20 cellular contexts compared by ENCODE assay signal in the genomic region with DNA sequence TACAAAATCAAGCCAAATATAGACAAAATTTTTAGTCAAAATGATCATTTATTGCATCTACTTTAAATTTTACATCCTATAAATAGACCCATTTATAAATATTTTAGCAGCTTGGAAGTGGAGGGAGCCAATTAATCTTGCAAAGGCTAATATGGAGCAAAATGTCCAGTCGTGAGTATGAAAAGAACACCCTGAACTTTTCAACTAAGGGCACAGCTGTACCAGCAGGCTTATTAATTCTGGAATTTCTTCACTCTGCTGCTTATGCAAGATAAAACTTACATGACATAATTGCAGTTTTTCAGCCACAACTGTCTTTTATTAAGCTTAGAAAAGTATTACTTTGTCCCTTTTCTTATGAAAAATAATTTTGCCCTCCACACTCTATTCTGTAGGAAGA. TPM values are rescaled to one million over a fixed set of nuclear protein-coding genes. Genes with fewer than 3 reads are reported as not detected.
DNase-seq lines count a peak whose midpoint lies in the region; ATAC-seq and TF ChIP-seq lines count a peak whose summit lies in the region.
"Had no signal": no experiment of that assay in that cellular context is flagged by ENCODE, and none has a peak within 500 bp of the region (broad histone marks: within the 10 kb centered on the region; RNA-seq: fewer than 3 reads in every experiment).

No MANE protein-coding gene starts in this region.

- H3K4me1 ChIP-seq in psoas muscle = no peaks in the 10 kb centered on the region
- H3K4me1 ChIP-seq: SJSA1 had no signal

- intact Hi-C loops in left ventricle myocardium superior (cut with micrococcal nuclease) (no loop called here), psoas muscle (cut with DNase I) (no loop called here)

- 5 to 18% (median 11%) methylated on average over 1 of the region's 1 CpG for WGBS in psoas muscle, 3 donors

- no peaks in the 10 kb centered on the region for H3K9me3 Mint-ChIP-seq in brain
- H3K9me3 Mint-ChIP-seq: CD8-positive, alpha-beta T cell; HFFc6; memory B cell had no signal

- no peak for TF ChIP-seq CTCF in AG10803 (conservative IDR thresholded peaks at IDR 0.05; ENCODE audit: low read length)
- no peak for TF ChIP-seq CTCF in brain (conservative IDR thresholded peaks at IDR 0.05)
- TF ChIP-seq CTCF in psoas muscle (IDR thresholded peaks at IDR 0.05) = no peak

- H3K27me3 ChIP-seq in psoas muscle (ENCODE audit: insufficient read depth in 3 of 3, low read length in 2 of 3) = no peaks in the 10 kb centered on the region
- H3K27me3 ChIP-seq: SJSA1 had no signal

- H3K27me3 Mint-ChIP-seq in brain = peaks cover under 1% of the 10 kb centered on the region

- in situ Hi-C loops in G401 (cut with HindIII; ENCODE audit: low sequenced_read_pairs) = no loop called here

- peaks cover 16% of the 10 kb centered on the region for H3K4me1 Mint-ChIP-seq in brain

- H3K4me3 ChIP-seq in AG10803 (ENCODE audit: low read length) (no peak overlapping the region), psoas muscle (no peak overlapping the region)
- H3K4me3 ChIP-seq: coronary artery, GM12878, SJSA1 had no signal

- peak; percentile 42 for DNase-seq in AG10803 (ENCODE audit: low read depth)
- DNase-seq in left ventricle myocardium superior = no peak
- DNase-seq in psoas muscle = no peak
- DNase-seq in G401 (ENCODE audit: low spot score) = no peak
- DNase-seq: CD8-positive, alpha-beta T cell; HFFc6; KBM-7; NCI-H1436; NCI-H226; NK-92 treated with Interleukin-12 subunit alpha and Interleukin-12 subunit beta, amount 100 ng/mL, for 24 hours; stimulated activated CD4-positive, alpha-beta T cell treated with anti-CD3 and anti-CD28 coated beads, Interleukin-15, amount 100 ng/mL, for 24 hours had no signal

- H3K27ac ChIP-seq in psoas muscle = no peak overlapping the region
- H3K27ac ChIP-seq: epithelial cell of prostate, SJSA1 had no signal

- H3K4me3 Mint-ChIP-seq in brain = no peak overlapping the region
- H3K4me3 Mint-ChIP-seq: CD8-positive, alpha-beta T cell; HFFc6; memory B cell had no signal

- H3K27ac Mint-ChIP-seq in brain = peak overlapping the region in 3 of 5 experiments; percentile 17 to 36 (median 27)
- H3K27ac Mint-ChIP-seq: CD8-positive, alpha-beta T cell; HFFc6; memory B cell had no signal

- H3K9me3 ChIP-seq in psoas muscle = no peaks in the 10 kb centered on the region
- H3K9me3 ChIP-seq: SJSA1 had no signal

- peaks cover 0 to 11% of the 10 kb centered on the region in 2 donors for H3K36me3 ChIP-seq in psoas muscle (ENCODE audit: insufficient read depth in 1 of 2, low read depth in 1 of 2)
- H3K36me3 ChIP-seq: SJSA1 had no signal

- ATAC-seq in left ventricle myocardium superior (peak; percentile 82), psoas muscle (peak in 3 of 4 donors; percentile 69 to 93 (median 82)), GM18861 (IDR thresholded peaks at IDR 0.05; ENCODE audit: unreplicated experiment) (no peak), GM19455 (IDR thresholded peaks at IDR 0.05; ENCODE audit: unreplicated experiment) (no peak), HG03196 (IDR thresholded peaks at IDR 0.05; ENCODE audit: unreplicated experiment) (no peak)
- ATAC-seq: CD8-positive, alpha-beta T cell; GM12878 had no signal

- no peaks in the 10 kb centered on the region for H3K36me3 Mint-ChIP-seq in brain
- H3K36me3 Mint-ChIP-seq: memory B cell had no signal

RNA-seq across cellular contexts. Expression of gene USP53, which starts 22.9 kb away (rescaled TPM):
- polyA plus RNA-seq in brain (ENCODE audit: insufficient read depth, low read depth, low replicate concordance) (0.58 TPM), psoas muscle (10 to 100 TPM in 2 of 3 donors, 1 to 10 TPM in 1; 6.0 to 54.5 (median 18.5) TPM)
- total RNA-seq in left ventricle myocardium superior (34.6 TPM), psoas muscle (10 to 100 TPM; 43.8 to 89.5 (median 57.3) TPM)
- 3.7 and 9.2 TPM in 2 replicates for total RNA-seq in G401 (2014; rRNA removed; shearing (Covaris generic))

RNA-seq across cellular contexts. Expression of gene MYOZ2, which starts 54.0 kb away (rescaled TPM):
- polyA plus RNA-seq in brain (ENCODE audit: insufficient read depth, low read depth, low replicate concordance) (0.15 TPM), psoas muscle (100 to 1,000 TPM in 1 of 3 donors, 10 to 100 TPM in 2; 55.1 to 204 (median 61.1) TPM)
- total RNA-seq in left ventricle myocardium superior (792 TPM), psoas muscle (100 to 1,000 TPM; 137 to 469 (median 301) TPM)
- total RNA-seq in G401 (2014; rRNA removed; shearing (Covaris generic)) = not detected in 2 replicates
- total RNA-seq: CD8-positive, alpha-beta T cell; GM12878; SJSA1 had no signal
- polyA plus RNA-seq: GM12878 had no signal

Comparison
In these comparisons a context has a peak if more than half of its experiments do, and no peak if none do; other contexts are left out.
1. ATAC-seq: peak in left ventricle myocardium superior (single experiment) and psoas muscle (3 of 4); none in GM18861 (single experiment), GM19455 (single experiment) and HG03196 (single experiment).
2. RNA of gene MYOZ2, which starts 54.0 kb away (total RNA-seq): 792 TPM in left ventricle myocardium superior (single experiment) and 137 to 469 TPM in psoas muscle; not detected in G401; every median in the first group is over 100 times any median in the second.